ENCODE assay signal across 8 cellular contexts in genomic region chr9:125143377-125144090, GRCh38. TPM values are rescaled to one million over a fixed set of nuclear protein-coding genes. Genes with fewer than 3 reads are reported as not detected.
A peak's percentile ranks its signal among the peaks of the same experiment; 100 is the strongest.
DNase-seq lines count a peak whose midpoint lies in the region; ATAC-seq and TF ChIP-seq lines count a peak whose summit lies in the region.

Gene SCAI, minus strand, starts transcription at chr9:125143528. Its CDS starts 91 bp downstream, at chr9:125143437.

- peak within 1 kb of the TSS; percentile 90 for H3K4me3 Mint-ChIP-seq in activated naive CD4-positive, alpha-beta T cell treated with anti-CD3 and anti-CD28 coated beads, Interleukin-2, amount 50 U/mL, for 24 hours

- H3K4me1 Mint-ChIP-seq in activated naive CD4-positive, alpha-beta T cell treated with anti-CD3 and anti-CD28 coated beads, Interleukin-2, amount 50 U/mL, for 24 hours = peaks cover 44% of the 10 kb centered on the region

- no peaks in the 10 kb centered on the region for H3K27me3 ChIP-seq in SK-N-SH (ENCODE audit: insufficient read depth)
- H3K27me3 ChIP-seq in ovary = no peaks in the 10 kb centered on the region
- no peaks in the 10 kb centered on the region for H3K27me3 ChIP-seq in tibial artery

- H3K9me3 ChIP-seq in SK-N-SH = no peaks in the 10 kb centered on the region
- H3K9me3 ChIP-seq in ovary = no peaks in the 10 kb centered on the region
- H3K9me3 ChIP-seq in tibial artery = no peaks in the 10 kb centered on the region

- H3K27me3 Mint-ChIP-seq in activated naive CD4-positive, alpha-beta T cell treated with anti-CD3 and anti-CD28 coated beads, Interleukin-2, amount 50 U/mL, for 24 hours = no peaks in the 10 kb centered on the region

- peaks cover 2 to 12% of the 10 kb centered on the region in 2 experiments for H3K36me3 ChIP-seq in SK-N-SH (replicated peaks in 1 of 2; ENCODE audit: control insufficient read depth in 1 of 2, insufficient read depth in 2 of 2, low read length in 1 of 2)
- H3K36me3 ChIP-seq in ovary = no peaks in the 10 kb centered on the region
- H3K36me3 ChIP-seq in tibial artery = no peaks in the 10 kb centered on the region

- 4% methylated on average over 17 of the region's 46 CpGs for WGBS in SK-N-SH (ENCODE audit: low lambda C conversion rate)
- WGBS in ovary, 3 donors = 0 to 1% (median 1%) methylated on average over 15 to 46 of the region's 46 CpGs

- H3K79me2 ChIP-seq in SK-N-SH (ENCODE audit: insufficient read depth) = peaks cover 13% of the 10 kb centered on the region; the same call in 1 of the 2 replicates

- intact Hi-C loops in head of caudate nucleus (cut with DNase I) = loop anchor here (2.0 kb wide), 1 partner anchor 203 kb away; the partner anchor contains the start of gene GOLGA1
- intact Hi-C loops in ovary (cut with DNase I) = loop anchor here in 3 of 4 donors (5.0 to 10.0 kb wide), 4 partner anchors 201 to 371 kb away; partner anchors contain the start of genes NR6A1 (in 2 of the 3), ARPC5L (in 1 of the 3), GOLGA1 (in 1 of the 3) and OLFML2A (in 1 of the 3)
- intact Hi-C loops in tibial artery (cut with DNase I; ENCODE audit: low total_unique reads) = loop anchor here (5.0 to 10.0 kb wide), 2 partner anchors 201 to 279 kb away; partner anchors contain the start of genes ARPC5L, GOLGA1 and RPL35

- peak within 1 kb of the TSS; percentile 64 to 74 for H3K4me3 ChIP-seq in SK-N-SH (ENCODE audit: low read depth in 2 of 2, low read length in 1 of 2)
- H3K4me3 ChIP-seq in ovary = peak within 1 kb of the TSS; percentile 50
- H3K4me3 ChIP-seq in tibial artery = peak within 1 kb of the TSS; percentile 82 to 97

- CTCF ChIA-PET in SK-N-SH (lab: Yijun Ruan, JAX) = interaction anchor here (0.6 to 2.8 kb wide), 26 partner anchors 8 to 567 kb away, joined by 3 to 17 read pairs (median 3); partner anchors contain the start of gene NR6A1

- no peaks in the 10 kb centered on the region for H4K20me1 ChIP-seq in SK-N-SH (ENCODE audit: insufficient read depth)

- DNase-seq in GM10266 (ENCODE audit: extremely low spot score) (peak; percentile 98), NCI-H1048 (lab: John Stamatoyannopoulos, UW) (peak; percentile 97), SK-N-SH (peak; percentile 98), head of caudate nucleus (peak; percentile 98 to 100 (median 99)), ovary (peak; percentile 99), tibial artery (peak; percentile 99 to 100)

- TF ChIP-seq EP300 in SK-N-SH (IDR thresholded peaks at IDR 0.05; ENCODE audit: borderline replicate concordance in 1 of 2, low read depth in 1 of 2, low read length in 1 of 2) = no peak; a peak in 1 of 4 replicates
- no peak for TF ChIP-seq EP300 in ovary (IDR thresholded peaks at IDR 0.05)

- peak within 1 kb of the TSS; percentile 69 for H3K27ac Mint-ChIP-seq in activated naive CD4-positive, alpha-beta T cell treated with anti-CD3 and anti-CD28 coated beads, Interleukin-2, amount 50 U/mL, for 24 hours

- H3K4me2 ChIP-seq in SK-N-SH = peak within 1 kb of the TSS; percentile 75

- peak; percentile 87 for TF ChIP-seq RAD21 in SK-N-SH (IDR thresholded peaks at IDR 0.05; ENCODE audit: low read length)

- no peaks in the 10 kb centered on the region for H3K9me3 Mint-ChIP-seq in activated naive CD4-positive, alpha-beta T cell treated with anti-CD3 and anti-CD28 coated beads, Interleukin-2, amount 50 U/mL, for 24 hours

- no peak for TF ChIP-seq POLR2A in ovary (IDR thresholded peaks at IDR 0.05)

- H2AFZ ChIP-seq in SK-N-SH (ENCODE audit: low read depth) = peak within 1 kb of the TSS; percentile 16; the same call in 1 of the 2 replicates

- no peaks in the 10 kb centered on the region for H3K9me2 ChIP-seq in SK-N-SH

- peak within 1 kb of the TSS; percentile 16 for H3K9ac ChIP-seq in SK-N-SH

- peak; percentile 98 for ATAC-seq in HG02588 (IDR thresholded peaks at IDR 0.05; ENCODE audit: unreplicated experiment)

- TF ChIP-seq CTCF in GM10266 (IDR thresholded peaks at IDR 0.05; ENCODE audit: control insufficient read depth, insufficient read depth, low read depth, missing control alignments) = peak; percentile 98
- peak; percentile 97 for TF ChIP-seq CTCF in SK-N-SH (IDR thresholded peaks at IDR 0.05)
- TF ChIP-seq CTCF in ovary (IDR thresholded peaks at IDR 0.05) = peak; percentile 94 to 99 (median 99)
- TF ChIP-seq CTCF in tibial artery (IDR thresholded peaks at IDR 0.05) = peak; percentile 98 to 99

- POLR2A ChIA-PET in SK-N-SH (lab: Yijun Ruan, JAX) = interaction anchor here (0.8 to 1.5 kb wide), 4 partner anchors 18 to 288 kb away, joined by 3 to 4 read pairs (median 4); no protein-coding TSS in a partner anchor

- H3K36me3 Mint-ChIP-seq in activated naive CD4-positive, alpha-beta T cell treated with anti-CD3 and anti-CD28 coated beads, Interleukin-2, amount 50 U/mL, for 24 hours = peaks cover 4% of the 10 kb centered on the region

- H3K27ac ChIP-seq in SK-N-SH (ENCODE audit: low read depth in 2 of 2, low read length in 1 of 2) (peak within 1 kb of the TSS in 1 of 2 experiments; percentile 65; a peak in 2 of 4 replicates), ovary (peak within 1 kb of the TSS in 1 of 2 donors; percentile 53), tibial artery (peak within 1 kb of the TSS; percentile 80 to 81)

- H3K4me1 ChIP-seq in SK-N-SH (ENCODE audit: control insufficient read depth in 1 of 2, insufficient read depth in 2 of 2, low read depth in 1 of 2, low read length in 1 of 2) = peaks cover 0 to 5% of the 10 kb centered on the region in 2 experiments; a peak in 2 of 4 replicates
- no peaks in the 10 kb centered on the region for H3K4me1 ChIP-seq in ovary (ENCODE audit: insufficient read depth)
- H3K4me1 ChIP-seq in tibial artery = peaks cover 0 to 25% (median 9%) of the 10 kb centered on the region in 4 donors

- H3F3A ChIP-seq in SK-N-SH (replicated peaks; ENCODE audit: insufficient read depth) = peaks cover 17% of the 10 kb centered on the region

TF ChIP-seq in SK-N-SH, 30 proteins besides CTCF, POLR2A, EP300 and RAD21 (continues in another document):
- TF ChIP-seq, protein P1, sequence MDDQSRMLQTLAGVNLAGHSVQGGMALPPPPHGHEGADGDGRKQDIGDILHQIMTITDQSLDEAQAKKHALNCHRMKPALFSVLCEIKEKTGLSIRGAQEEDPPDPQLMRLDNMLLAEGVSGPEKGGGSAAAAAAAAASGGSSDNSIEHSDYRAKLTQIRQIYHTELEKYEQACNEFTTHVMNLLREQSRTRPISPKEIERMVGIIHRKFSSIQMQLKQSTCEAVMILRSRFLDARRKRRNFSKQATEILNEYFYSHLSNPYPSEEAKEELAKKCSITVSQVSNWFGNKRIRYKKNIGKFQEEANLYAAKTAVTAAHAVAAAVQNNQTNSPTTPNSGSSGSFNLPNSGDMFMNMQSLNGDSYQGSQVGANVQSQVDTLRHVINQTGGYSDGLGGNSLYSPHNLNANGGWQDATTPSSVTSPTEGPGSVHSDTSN (IDR thresholded peaks at IDR 0.05) = peak; percentile 100
- peak; percentile 46; the same call in 1 of the 2 replicates for TF ChIP-seq RFX5 (IDR thresholded peaks at IDR 0.05; ENCODE audit: low read length)
- TF ChIP-seq, protein P2, sequence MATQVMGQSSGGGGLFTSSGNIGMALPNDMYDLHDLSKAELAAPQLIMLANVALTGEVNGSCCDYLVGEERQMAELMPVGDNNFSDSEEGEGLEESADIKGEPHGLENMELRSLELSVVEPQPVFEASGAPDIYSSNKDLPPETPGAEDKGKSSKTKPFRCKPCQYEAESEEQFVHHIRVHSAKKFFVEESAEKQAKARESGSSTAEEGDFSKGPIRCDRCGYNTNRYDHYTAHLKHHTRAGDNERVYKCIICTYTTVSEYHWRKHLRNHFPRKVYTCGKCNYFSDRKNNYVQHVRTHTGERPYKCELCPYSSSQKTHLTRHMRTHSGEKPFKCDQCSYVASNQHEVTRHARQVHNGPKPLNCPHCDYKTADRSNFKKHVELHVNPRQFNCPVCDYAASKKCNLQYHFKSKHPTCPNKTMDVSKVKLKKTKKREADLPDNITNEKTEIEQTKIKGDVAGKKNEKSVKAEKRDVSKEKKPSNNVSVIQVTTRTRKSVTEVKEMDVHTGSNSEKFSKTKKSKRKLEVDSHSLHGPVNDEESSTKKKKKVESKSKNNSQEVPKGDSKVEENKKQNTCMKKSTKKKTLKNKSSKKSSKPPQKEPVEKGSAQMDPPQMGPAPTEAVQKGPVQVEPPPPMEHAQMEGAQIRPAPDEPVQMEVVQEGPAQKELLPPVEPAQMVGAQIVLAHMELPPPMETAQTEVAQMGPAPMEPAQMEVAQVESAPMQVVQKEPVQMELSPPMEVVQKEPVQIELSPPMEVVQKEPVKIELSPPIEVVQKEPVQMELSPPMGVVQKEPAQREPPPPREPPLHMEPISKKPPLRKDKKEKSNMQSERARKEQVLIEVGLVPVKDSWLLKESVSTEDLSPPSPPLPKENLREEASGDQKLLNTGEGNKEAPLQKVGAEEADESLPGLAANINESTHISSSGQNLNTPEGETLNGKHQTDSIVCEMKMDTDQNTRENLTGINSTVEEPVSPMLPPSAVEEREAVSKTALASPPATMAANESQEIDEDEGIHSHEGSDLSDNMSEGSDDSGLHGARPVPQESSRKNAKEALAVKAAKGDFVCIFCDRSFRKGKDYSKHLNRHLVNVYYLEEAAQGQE (IDR thresholded peaks at IDR 0.05; ENCODE audit: low read depth, low read length) = no peak
- TF ChIP-seq YY1 (IDR thresholded peaks at IDR 0.05; ENCODE audit: low read depth) = 0 out of 2 replicates have a peak, but pooled peaks have one; percentile 57
- TF ChIP-seq NRF1 (IDR thresholded peaks at IDR 0.05; ENCODE audit: low read depth, low read length) = no peak
- TF ChIP-seq FOSL2 (IDR thresholded peaks at IDR 0.05; ENCODE audit: borderline replicate concordance, low read depth) = no peak
- TF ChIP-seq MXI1 (IDR thresholded peaks at IDR 0.05; ENCODE audit: low read depth, low read length) = peak; percentile 53; the same call in 1 of the 2 replicates
- peak; percentile 57 for TF ChIP-seq POLR2AphosphoS5 (IDR thresholded peaks at IDR 0.05; ENCODE audit: low read depth, low read length)
- TF ChIP-seq RXRA (IDR thresholded peaks at IDR 0.05; ENCODE audit: borderline replicate concordance, low read depth) = no peak
- no peak for TF ChIP-seq MEF2A (IDR thresholded peaks at IDR 0.05; ENCODE audit: borderline replicate concordance, low read depth)
- TF ChIP-seq NFIC (IDR thresholded peaks at IDR 0.05; ENCODE audit: borderline replicate concordance) = no peak
- TF ChIP-seq, protein P3, sequence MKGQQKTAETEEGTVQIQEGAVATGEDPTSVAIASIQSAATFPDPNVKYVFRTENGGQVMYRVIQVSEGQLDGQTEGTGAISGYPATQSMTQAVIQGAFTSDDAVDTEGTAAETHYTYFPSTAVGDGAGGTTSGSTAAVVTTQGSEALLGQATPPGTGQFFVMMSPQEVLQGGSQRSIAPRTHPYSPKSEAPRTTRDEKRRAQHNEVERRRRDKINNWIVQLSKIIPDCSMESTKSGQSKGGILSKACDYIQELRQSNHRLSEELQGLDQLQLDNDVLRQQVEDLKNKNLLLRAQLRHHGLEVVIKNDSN (IDR thresholded peaks at IDR 0.05; ENCODE audit: borderline replicate concordance, low read depth) = no peak

RNA-seq across cellular contexts. Expression of gene SCAI, which starts in this region (rescaled TPM):
- polyA plus RNA-seq in SK-N-SH (2012; rRNA removed) (0.85 and 1.2 TPM in 2 replicates), ovary (1 to 10 TPM; 3.1 to 4.4 TPM)
- polyA plus RNA-seq in SK-N-SH (2012; cell fraction: cytosol; rRNA removed) = 1.3 and 1.4 TPM in 2 replicates
- polyA plus RNA-seq in SK-N-SH (2012; cell fraction: nucleus; rRNA removed) = 2.8 and 2.9 TPM in 2 replicates
- total RNA-seq in ovary = 10 to 100 TPM in 3 of 7 donors, 1 to 10 TPM in 4; 8.1 to 13.3 (median 9.8) TPM
